Comparison of ENCODE assay signal across 1 cellular context in the genomic region with DNA sequence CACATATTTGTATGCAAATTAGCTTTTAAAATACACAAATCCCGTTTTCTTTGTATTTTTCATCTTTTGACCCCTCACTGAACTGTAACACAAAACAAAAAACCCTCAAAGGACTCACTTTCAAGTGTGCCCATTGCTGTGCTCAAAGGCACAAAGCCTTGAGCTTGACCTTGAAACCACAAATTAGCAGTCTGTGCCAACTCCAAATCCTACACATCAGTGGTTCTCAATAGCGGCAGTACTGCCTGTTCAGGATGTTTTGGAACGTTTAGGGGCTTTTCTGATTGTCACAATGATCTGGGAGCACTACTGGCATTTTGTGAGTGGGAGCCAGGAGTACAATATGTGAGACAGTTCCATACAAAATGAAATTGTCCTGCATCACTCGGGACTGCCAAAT.
TF ChIP-seq lines count a peak whose summit lies in the region.

No MANE protein-coding gene starts in this region.

TF ChIP-seq in HepG2, 621 proteins besides CTCF, POLR2A, EP300 and RAD21 (continued from another document):
- TF ChIP-seq, protein P1, sequence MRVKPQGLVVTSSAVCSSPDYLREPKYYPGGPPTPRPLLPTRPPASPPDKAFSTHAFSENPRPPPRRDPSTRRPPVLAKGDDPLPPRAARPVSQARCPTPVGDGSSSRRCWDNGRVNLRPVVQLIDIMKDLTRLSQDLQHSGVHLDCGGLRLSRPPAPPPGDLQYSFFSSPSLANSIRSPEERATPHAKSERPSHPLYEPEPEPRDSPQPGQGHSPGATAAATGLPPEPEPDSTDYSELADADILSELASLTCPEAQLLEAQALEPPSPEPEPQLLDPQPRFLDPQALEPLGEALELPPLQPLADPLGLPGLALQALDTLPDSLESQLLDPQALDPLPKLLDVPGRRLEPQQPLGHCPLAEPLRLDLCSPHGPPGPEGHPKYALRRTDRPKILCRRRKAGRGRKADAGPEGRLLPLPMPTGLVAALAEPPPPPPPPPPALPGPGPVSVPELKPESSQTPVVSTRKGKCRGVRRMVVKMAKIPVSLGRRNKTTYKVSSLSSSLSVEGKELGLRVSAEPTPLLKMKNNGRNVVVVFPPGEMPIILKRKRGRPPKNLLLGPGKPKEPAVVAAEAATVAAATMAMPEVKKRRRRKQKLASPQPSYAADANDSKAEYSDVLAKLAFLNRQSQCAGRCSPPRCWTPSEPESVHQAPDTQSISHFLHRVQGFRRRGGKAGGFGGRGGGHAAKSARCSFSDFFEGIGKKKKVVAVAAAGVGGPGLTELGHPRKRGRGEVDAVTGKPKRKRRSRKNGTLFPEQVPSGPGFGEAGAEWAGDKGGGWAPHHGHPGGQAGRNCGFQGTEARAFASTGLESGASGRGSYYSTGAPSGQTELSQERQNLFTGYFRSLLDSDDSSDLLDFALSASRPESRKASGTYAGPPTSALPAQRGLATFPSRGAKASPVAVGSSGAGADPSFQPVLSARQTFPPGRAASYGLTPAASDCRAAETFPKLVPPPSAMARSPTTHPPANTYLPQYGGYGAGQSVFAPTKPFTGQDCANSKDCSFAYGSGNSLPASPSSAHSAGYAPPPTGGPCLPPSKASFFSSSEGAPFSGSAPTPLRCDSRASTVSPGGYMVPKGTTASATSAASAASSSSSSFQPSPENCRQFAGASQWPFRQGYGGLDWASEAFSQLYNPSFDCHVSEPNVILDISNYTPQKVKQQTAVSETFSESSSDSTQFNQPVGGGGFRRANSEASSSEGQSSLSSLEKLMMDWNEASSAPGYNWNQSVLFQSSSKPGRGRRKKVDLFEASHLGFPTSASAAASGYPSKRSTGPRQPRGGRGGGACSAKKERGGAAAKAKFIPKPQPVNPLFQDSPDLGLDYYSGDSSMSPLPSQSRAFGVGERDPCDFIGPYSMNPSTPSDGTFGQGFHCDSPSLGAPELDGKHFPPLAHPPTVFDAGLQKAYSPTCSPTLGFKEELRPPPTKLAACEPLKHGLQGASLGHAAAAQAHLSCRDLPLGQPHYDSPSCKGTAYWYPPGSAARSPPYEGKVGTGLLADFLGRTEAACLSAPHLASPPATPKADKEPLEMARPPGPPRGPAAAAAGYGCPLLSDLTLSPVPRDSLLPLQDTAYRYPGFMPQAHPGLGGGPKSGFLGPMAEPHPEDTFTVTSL (CRISPR knock-in tag; IDR thresholded peaks at IDR 0.05; ENCODE audit: borderline replicate concordance), result no peak
- TF ChIP-seq NFE2L1 (CRISPR knock-in tag; IDR thresholded peaks at IDR 0.05; ENCODE audit: borderline replicate concordance) (no peak), CENPX (CRISPR knock-in tag; IDR thresholded peaks at IDR 0.05) (no peak), ZNF24 (IDR thresholded peaks at IDR 0.05) (no peak), ESRRA (CRISPR knock-in tag; IDR thresholded peaks at IDR 0.05; ENCODE audit: low read depth) (no peak), ZNF879 (CRISPR knock-in tag; IDR thresholded peaks at IDR 0.05) (no peak), TBX2 (CRISPR knock-in tag; IDR thresholded peaks at IDR 0.05; ENCODE audit: borderline replicate concordance) (no peak), ZBTB1 (CRISPR knock-in tag; IDR thresholded peaks at IDR 0.05; ENCODE audit: borderline replicate concordance) (no peak)
- TF ChIP-seq, protein P2, sequence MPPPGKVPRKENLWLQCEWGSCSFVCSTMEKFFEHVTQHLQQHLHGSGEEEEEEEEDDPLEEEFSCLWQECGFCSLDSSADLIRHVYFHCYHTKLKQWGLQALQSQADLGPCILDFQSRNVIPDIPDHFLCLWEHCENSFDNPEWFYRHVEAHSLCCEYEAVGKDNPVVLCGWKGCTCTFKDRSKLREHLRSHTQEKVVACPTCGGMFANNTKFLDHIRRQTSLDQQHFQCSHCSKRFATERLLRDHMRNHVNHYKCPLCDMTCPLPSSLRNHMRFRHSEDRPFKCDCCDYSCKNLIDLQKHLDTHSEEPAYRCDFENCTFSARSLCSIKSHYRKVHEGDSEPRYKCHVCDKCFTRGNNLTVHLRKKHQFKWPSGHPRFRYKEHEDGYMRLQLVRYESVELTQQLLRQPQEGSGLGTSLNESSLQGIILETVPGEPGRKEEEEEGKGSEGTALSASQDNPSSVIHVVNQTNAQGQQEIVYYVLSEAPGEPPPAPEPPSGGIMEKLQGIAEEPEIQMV (CRISPR knock-in tag; IDR thresholded peaks at IDR 0.05; ENCODE audit: low read depth), result no peak
TF ChIP-seq in HepG2: peak in this region for 0.
